Comparison of ENCODE assay signal across 1 cellular context in the genomic region with DNA sequence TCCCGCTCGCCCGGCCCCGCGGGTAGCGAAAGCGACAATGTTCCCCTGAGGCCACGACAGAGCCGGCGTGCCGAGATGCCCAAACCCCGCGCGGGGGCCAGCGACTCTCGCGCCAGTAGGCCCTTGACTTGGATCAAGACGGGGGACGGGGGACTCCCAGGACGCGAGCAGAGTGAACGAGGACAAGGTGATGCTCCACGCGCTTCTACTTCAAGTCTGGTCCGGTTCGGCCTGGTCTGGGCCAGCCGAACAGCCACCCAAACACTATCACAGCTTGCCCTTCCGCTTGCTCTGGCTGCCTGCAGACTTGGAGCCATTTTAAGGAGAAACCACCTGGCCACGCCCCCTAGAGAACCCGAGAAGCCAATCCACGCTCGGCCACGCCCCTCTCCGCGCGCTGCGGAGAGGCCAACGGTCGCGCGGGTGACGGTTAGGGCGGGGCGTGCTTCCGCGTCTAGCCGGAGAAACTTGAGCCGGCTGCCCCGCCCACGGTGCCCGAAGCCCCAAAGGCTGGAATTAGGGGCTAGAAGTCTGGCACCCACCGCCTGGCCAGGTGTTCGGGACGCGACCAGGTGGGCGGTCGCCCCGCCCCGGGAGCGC.
TF ChIP-seq lines count a peak whose summit lies in the region.

No MANE protein-coding gene starts in this region.

TF ChIP-seq in HepG2, 621 proteins besides CTCF, POLR2A, EP300 and RAD21 (continued from another document and continues in another):
- TF ChIP-seq, protein P1, sequence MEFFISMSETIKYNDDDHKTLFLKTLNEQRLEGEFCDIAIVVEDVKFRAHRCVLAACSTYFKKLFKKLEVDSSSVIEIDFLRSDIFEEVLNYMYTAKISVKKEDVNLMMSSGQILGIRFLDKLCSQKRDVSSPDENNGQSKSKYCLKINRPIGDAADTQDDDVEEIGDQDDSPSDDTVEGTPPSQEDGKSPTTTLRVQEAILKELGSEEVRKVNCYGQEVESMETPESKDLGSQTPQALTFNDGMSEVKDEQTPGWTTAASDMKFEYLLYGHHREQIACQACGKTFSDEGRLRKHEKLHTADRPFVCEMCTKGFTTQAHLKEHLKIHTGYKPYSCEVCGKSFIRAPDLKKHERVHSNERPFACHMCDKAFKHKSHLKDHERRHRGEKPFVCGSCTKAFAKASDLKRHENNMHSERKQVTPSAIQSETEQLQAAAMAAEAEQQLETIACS (CRISPR knock-in tag; IDR thresholded peaks at IDR 0.05), result no peak
- TF ChIP-seq, protein P2, sequence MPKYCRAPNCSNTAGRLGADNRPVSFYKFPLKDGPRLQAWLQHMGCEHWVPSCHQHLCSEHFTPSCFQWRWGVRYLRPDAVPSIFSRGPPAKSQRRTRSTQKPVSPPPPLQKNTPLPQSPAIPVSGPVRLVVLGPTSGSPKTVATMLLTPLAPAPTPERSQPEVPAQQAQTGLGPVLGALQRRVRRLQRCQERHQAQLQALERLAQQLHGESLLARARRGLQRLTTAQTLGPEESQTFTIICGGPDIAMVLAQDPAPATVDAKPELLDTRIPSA (CRISPR knock-in tag; IDR thresholded peaks at IDR 0.05; ENCODE audit: borderline replicate concordance), result no peak; the same call in 1 of the 2 replicates
- TF ChIP-seq ZNF17 (CRISPR knock-in tag; IDR thresholded peaks at IDR 0.05) (no peak), ZNF224 (CRISPR knock-in tag; IDR thresholded peaks at IDR 0.05) (peak; percentile 41; the same call in 1 of the 2 replicates), ARNT2 (CRISPR knock-in tag; IDR thresholded peaks at IDR 0.05; ENCODE audit: low read depth) (peak; percentile 19; the same call in 1 of the 2 replicates), NR2F2 (IDR thresholded peaks at IDR 0.05; ENCODE audit: borderline replicate concordance, low read depth) (no peak), ZNF83 (CRISPR knock-in tag; IDR thresholded peaks at IDR 0.05; ENCODE audit: borderline replicate concordance) (peak; percentile 73; the same call in 1 of the 2 replicates), SP5 (CRISPR knock-in tag; IDR thresholded peaks at IDR 0.05; ENCODE audit: borderline replicate concordance, low read depth) (peak; percentile 68), ZBTB1 (CRISPR knock-in tag; IDR thresholded peaks at IDR 0.05; ENCODE audit: borderline replicate concordance) (no peak), RBFOX2 (IDR thresholded peaks at IDR 0.05; ENCODE audit: low read depth, low read length) (peak; percentile 73), ZNF772 (CRISPR knock-in tag; IDR thresholded peaks at IDR 0.05) (peak; percentile 16; the same call in 1 of the 2 replicates), CREM (IDR thresholded peaks at IDR 0.05) (peak; percentile 54), CREM (CRISPR knock-in tag; IDR thresholded peaks at IDR 0.05) (no peak), PRMT3 (CRISPR knock-in tag; IDR thresholded peaks at IDR 0.05; ENCODE audit: borderline replicate concordance, low read depth) (no peak), SMAD3 (CRISPR knock-in tag; IDR thresholded peaks at IDR 0.05) (peak; percentile 80; the same call in 1 of the 2 replicates), EZH2 (conservative IDR thresholded peaks at IDR 0.05; ENCODE audit: low read depth, low read length) (no peak), NR3C1 (CRISPR knock-in tag; IDR thresholded peaks at IDR 0.05) (no peak), RFXANK (CRISPR knock-in tag; IDR thresholded peaks at IDR 0.05) (peak; percentile 51; the same call in 1 of the 2 replicates), ZNF678 (CRISPR knock-in tag; IDR thresholded peaks at IDR 0.05) (0 out of 2 replicates have a peak, but pooled peaks have one; percentile 46), DR1 (CRISPR knock-in tag; IDR thresholded peaks at IDR 0.05) (peak; percentile 100), CREB1 (IDR thresholded peaks at IDR 0.05) (peak; percentile 76), CREB1 (CRISPR knock-in tag; IDR thresholded peaks at IDR 0.05) (peak; percentile 78), RARG (CRISPR knock-in tag; IDR thresholded peaks at IDR 0.05; ENCODE audit: low read depth) (peak; percentile 80), NFE2L2 (IDR thresholded peaks at IDR 0.05; ENCODE audit: low read length) (no peak), KLF13 (CRISPR knock-in tag; IDR thresholded peaks at IDR 0.05) (no peak), GATA4 (IDR thresholded peaks at IDR 0.05; ENCODE audit: borderline replicate concordance, low read depth) (peak; percentile 92), ZNF333 (CRISPR knock-in tag; IDR thresholded peaks at IDR 0.05; ENCODE audit: borderline replicate concordance) (no peak), ZNF557 (CRISPR knock-in tag; IDR thresholded peaks at IDR 0.05) (no peak), MAZ (IDR thresholded peaks at IDR 0.05; ENCODE audit: borderline replicate concordance, low read depth, low read length) (no peak), MAZ (CRISPR knock-in tag; IDR thresholded peaks at IDR 0.05; ENCODE audit: low read depth) (peak; percentile 22; the same call in 1 of the 2 replicates), ZNF7 (CRISPR knock-in tag; IDR thresholded peaks at IDR 0.05) (no peak), ZNF564 (CRISPR knock-in tag; IDR thresholded peaks at IDR 0.05) (no peak; the same call in 1 of the 2 replicates), HMGA1 (CRISPR knock-in tag; conservative IDR thresholded peaks at IDR 0.05) (no peak), ZNF766 (CRISPR knock-in tag; IDR thresholded peaks at IDR 0.05; ENCODE audit: borderline replicate concordance) (peak; percentile 76; the same call in 1 of the 2 replicates), ZNF33A (CRISPR knock-in tag; IDR thresholded peaks at IDR 0.05; ENCODE audit: borderline replicate concordance) (peak; percentile 91)
- TF ChIP-seq, protein P3, sequence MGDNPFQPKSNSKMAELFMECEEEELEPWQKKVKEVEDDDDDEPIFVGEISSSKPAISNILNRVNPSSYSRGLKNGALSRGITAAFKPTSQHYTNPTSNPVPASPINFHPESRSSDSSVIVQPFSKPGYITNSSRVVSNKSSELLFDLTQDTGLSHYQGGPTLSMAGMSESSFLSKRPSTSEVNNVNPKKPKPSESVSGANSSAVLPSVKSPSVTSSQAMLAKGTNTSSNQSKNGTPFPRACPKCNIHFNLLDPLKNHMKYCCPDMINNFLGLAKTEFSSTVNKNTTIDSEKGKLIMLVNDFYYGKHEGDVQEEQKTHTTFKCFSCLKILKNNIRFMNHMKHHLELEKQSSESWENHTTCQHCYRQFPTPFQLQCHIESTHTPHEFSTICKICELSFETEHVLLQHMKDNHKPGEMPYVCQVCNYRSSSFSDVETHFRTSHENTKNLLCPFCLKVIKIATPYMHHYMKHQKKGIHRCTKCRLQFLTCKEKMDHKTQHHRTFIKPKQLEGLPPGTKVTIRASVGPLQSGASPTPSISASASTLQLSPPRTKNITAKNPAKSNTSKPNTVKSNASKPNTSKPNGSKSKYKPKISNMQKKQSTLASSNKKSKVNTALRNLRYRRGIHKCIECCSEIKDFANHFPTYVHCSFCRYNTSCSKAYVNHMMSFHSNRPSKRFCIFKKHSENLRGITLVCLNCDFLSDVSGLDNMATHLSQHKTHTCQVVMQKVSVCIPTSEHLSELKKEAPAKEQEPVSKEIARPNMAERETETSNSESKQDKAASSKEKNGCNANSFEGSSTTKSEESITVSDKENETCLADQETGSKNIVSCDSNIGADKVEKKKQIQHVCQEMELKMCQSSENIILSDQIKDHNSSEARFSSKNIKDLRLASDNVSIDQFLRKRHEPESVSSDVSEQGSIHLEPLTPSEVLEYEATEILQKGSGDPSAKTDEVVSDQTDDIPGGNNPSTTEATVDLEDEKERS (CRISPR knock-in tag; IDR thresholded peaks at IDR 0.05), result peak; percentile 55; the same call in 1 of the 2 replicates
- TF ChIP-seq, protein P4, sequence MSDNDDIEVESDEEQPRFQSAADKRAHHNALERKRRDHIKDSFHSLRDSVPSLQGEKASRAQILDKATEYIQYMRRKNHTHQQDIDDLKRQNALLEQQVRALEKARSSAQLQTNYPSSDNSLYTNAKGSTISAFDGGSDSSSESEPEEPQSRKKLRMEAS (IDR thresholded peaks at IDR 0.05), result peak; percentile 72
- TF ChIP-seq, protein P5, sequence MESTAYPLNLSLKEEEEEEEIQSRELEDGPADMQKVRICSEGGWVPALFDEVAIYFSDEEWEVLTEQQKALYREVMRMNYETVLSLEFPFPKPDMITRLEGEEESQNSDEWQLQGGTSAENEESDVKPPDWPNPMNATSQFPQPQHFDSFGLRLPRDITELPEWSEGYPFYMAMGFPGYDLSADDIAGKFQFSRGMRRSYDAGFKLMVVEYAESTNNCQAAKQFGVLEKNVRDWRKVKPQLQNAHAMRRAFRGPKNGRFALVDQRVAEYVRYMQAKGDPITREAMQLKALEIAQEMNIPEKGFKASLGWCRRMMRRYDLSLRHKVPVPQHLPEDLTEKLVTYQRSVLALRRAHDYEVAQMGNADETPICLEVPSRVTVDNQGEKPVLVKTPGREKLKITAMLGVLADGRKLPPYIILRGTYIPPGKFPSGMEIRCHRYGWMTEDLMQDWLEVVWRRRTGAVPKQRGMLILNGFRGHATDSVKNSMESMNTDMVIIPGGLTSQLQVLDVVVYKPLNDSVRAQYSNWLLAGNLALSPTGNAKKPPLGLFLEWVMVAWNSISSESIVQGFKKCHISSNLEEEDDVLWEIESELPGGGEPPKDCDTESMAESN (CRISPR knock-in tag; conservative IDR thresholded peaks at IDR 0.05), result peak; percentile 62; the same call in 1 of the 2 replicates
- TF ChIP-seq, protein P6, sequence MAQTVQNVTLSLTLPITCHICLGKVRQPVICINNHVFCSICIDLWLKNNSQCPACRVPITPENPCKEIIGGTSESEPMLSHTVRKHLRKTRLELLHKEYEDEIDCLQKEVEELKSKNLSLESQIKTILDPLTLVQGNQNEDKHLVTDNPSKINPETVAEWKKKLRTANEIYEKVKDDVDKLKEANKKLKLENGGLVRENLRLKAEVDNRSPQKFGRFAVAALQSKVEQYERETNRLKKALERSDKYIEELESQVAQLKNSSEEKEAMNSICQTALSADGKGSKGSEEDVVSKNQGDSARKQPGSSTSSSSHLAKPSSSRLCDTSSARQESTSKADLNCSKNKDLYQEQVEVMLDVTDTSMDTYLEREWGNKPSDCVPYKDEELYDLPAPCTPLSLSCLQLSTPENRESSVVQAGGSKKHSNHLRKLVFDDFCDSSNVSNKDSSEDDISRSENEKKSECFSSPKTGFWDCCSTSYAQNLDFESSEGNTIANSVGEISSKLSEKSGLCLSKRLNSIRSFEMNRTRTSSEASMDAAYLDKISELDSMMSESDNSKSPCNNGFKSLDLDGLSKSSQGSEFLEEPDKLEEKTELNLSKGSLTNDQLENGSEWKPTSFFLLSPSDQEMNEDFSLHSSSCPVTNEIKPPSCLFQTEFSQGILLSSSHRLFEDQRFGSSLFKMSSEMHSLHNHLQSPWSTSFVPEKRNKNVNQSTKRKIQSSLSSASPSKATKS (CRISPR knock-in tag; IDR thresholded peaks at IDR 0.05), result no peak; the same call in 1 of the 2 replicates
- TF ChIP-seq, protein P7, sequence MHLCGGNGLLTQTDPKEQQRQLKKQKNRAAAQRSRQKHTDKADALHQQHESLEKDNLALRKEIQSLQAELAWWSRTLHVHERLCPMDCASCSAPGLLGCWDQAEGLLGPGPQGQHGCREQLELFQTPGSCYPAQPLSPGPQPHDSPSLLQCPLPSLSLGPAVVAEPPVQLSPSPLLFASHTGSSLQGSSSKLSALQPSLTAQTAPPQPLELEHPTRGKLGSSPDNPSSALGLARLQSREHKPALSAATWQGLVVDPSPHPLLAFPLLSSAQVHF (CRISPR knock-in tag; IDR thresholded peaks at IDR 0.05), result no peak
- TF ChIP-seq, protein P8, sequence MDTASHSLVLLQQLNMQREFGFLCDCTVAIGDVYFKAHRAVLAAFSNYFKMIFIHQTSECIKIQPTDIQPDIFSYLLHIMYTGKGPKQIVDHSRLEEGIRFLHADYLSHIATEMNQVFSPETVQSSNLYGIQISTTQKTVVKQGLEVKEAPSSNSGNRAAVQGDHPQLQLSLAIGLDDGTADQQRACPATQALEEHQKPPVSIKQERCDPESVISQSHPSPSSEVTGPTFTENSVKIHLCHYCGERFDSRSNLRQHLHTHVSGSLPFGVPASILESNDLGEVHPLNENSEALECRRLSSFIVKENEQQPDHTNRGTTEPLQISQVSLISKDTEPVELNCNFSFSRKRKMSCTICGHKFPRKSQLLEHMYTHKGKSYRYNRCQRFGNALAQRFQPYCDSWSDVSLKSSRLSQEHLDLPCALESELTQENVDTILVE (CRISPR knock-in tag; IDR thresholded peaks at IDR 0.05), result no peak; the same call in 1 of the 2 replicates
- TF ChIP-seq, protein P9, sequence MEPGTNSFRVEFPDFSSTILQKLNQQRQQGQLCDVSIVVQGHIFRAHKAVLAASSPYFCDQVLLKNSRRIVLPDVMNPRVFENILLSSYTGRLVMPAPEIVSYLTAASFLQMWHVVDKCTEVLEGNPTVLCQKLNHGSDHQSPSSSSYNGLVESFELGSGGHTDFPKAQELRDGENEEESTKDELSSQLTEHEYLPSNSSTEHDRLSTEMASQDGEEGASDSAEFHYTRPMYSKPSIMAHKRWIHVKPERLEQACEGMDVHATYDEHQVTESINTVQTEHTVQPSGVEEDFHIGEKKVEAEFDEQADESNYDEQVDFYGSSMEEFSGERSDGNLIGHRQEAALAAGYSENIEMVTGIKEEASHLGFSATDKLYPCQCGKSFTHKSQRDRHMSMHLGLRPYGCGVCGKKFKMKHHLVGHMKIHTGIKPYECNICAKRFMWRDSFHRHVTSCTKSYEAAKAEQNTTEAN (CRISPR knock-in tag; conservative IDR thresholded peaks at IDR 0.05), result no peak
- TF ChIP-seq, protein P10, sequence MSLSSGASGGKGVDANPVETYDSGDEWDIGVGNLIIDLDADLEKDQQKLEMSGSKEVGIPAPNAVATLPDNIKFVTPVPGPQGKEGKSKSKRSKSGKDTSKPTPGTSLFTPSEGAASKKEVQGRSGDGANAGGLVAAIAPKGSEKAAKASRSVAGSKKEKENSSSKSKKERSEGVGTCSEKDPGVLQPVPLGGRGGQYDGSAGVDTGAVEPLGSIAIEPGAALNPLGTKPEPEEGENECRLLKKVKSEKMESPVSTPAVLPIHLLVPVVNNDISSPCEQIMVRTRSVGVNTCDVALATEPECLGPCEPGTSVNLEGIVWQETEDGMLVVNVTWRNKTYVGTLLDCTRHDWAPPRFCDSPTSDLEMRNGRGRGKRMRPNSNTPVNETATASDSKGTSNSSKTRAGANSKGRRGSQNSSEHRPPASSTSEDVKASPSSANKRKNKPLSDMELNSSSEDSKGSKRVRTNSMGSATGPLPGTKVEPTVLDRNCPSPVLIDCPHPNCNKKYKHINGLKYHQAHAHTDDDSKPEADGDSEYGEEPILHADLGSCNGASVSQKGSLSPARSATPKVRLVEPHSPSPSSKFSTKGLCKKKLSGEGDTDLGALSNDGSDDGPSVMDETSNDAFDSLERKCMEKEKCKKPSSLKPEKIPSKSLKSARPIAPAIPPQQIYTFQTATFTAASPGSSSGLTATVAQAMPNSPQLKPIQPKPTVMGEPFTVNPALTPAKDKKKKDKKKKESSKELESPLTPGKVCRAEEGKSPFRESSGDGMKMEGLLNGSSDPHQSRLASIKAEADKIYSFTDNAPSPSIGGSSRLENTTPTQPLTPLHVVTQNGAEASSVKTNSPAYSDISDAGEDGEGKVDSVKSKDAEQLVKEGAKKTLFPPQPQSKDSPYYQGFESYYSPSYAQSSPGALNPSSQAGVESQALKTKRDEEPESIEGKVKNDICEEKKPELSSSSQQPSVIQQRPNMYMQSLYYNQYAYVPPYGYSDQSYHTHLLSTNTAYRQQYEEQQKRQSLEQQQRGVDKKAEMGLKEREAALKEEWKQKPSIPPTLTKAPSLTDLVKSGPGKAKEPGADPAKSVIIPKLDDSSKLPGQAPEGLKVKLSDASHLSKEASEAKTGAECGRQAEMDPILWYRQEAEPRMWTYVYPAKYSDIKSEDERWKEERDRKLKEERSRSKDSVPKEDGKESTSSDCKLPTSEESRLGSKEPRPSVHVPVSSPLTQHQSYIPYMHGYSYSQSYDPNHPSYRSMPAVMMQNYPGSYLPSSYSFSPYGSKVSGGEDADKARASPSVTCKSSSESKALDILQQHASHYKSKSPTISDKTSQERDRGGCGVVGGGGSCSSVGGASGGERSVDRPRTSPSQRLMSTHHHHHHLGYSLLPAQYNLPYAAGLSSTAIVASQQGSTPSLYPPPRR (CRISPR knock-in tag; IDR thresholded peaks at IDR 0.05; ENCODE audit: borderline replicate concordance), result peak; percentile 38
